1 cellular context compared by ENCODE assay signal in the genomic region with DNA sequence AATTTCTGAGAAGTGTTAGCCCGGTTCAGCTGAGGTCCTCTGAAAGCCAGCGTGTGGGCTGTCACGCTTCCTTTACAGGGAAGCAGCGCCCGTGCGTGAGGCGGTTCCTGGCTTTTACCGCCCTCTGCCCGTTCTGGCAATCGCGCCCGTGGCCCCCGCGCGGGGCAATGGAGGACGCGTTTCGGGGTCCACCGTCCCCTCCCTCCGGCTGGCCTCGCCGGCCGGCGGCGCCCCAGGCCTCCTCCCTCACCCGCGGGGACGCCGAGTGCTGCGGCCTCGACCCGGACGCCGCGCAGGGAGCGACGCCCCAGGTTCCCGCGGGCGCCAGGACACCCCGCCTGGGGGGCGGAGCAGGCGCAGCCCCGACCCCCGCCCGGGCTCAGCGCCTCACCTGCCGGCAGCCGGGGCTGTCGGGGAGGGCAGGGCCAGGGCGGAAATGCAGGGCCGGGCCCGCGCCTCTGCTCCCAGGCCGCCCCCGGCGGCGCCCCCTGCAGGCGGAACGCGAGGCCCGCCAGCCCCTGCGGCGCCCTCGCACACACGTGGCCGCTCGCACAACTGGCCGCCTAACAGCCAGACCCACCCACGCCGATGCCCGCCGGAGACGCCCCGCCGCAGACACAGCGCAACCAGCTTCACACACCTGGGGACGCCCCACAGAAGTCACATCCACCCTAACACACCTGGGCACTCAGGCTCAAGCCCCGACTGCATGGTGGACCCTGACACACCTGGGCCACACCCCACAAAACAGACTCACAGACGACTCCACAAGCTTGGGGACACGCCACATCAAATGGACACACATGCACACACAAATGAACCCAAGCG.
TF ChIP-seq lines count a peak whose summit lies in the region.

A gene (minus strand): TSS at position 440 of the 828 bp plus-strand sequence. CDS start 56,198 bp downstream, outside the sequence.

TF ChIP-seq in endothelial cell of umbilical vein, 7 proteins besides CTCF, POLR2A, EP300 and RAD21 (continued from another document):
- TF ChIP-seq GATA2 (IDR thresholded peaks at IDR 0.05; ENCODE audit: insufficient read depth, insufficient read length, low read depth, low read length): no peak
- TF ChIP-seq FOS (IDR thresholded peaks at IDR 0.05; ENCODE audit: borderline replicate concordance, insufficient read depth, low read length): no peak
